Comparison of ENCODE assay signal across 26 cellular contexts in genomic region chr16:3963886-3964685, GRCh38.
A peak's percentile ranks its signal among the peaks of the same experiment; 100 is the strongest.
DNase-seq lines count a peak whose midpoint lies in the region; ATAC-seq and TF ChIP-seq lines count a peak whose summit lies in the region.
"Had no signal": no experiment of that assay in that cellular context is flagged by ENCODE, and none has a peak within 500 bp of the region (broad histone marks: within the 10 kb centered on the region; RNA-seq: fewer than 3 reads in every experiment).

No MANE protein-coding gene starts in this region.

- no peaks in the 10 kb centered on the region for H3K27me3 Mint-ChIP-seq in WTC11 (ENCODE audit: low read depth)
- H3K27me3 Mint-ChIP-seq in naive thymus-derived CD4-positive, alpha-beta T cell = peaks cover 0 to 4% (median 0%) of the 10 kb centered on the region in 5 donors
- H3K27me3 Mint-ChIP-seq: activated T-cell treated with anti-CD3 and anti-CD28 coated beads, Interleukin-2, amount 50 U/mL, for 24 hours had no signal

- TF ChIP-seq POLR2A in Peyer's patch (IDR thresholded peaks at IDR 0.05) = no peak

- POLR2A ChIA-PET in WTC11 (lab: Charles Lee) = no interaction called here
- POLR2A ChIA-PET in naive thymus-derived CD4-positive, alpha-beta T cell (lab: Charles Lee) = interaction anchor here (0.8 kb wide), 1 partner anchor 290 kb away, joined by 3 read pairs; no protein-coding TSS in a partner anchor

- H3K4me3 ChIP-seq in left ventricle myocardium inferior (no peak overlapping the region), Peyer's patch (no peak overlapping the region)
- H3K4me3 ChIP-seq in naive thymus-derived CD4-positive, alpha-beta T cell (ENCODE audit: low read length) = no peak overlapping the region
- H3K4me3 ChIP-seq: lung, mucosa of descending colon, thoracic aorta, uterus had no signal

- peak overlapping the region; percentile 17; the same call in 1 of the 2 replicates for H3K27ac Mint-ChIP-seq in WTC11
- peak overlapping the region in 7 of 9 donors; percentile 95 to 99 (median 95) for H3K27ac Mint-ChIP-seq in naive thymus-derived CD4-positive, alpha-beta T cell
- H3K27ac Mint-ChIP-seq: activated T-cell treated with anti-CD3 and anti-CD28 coated beads, Interleukin-2, amount 50 U/mL, for 24 hours; stimulated activated naive CD8-positive, alpha-beta T cell treated with anti-CD3 and anti-CD28 coated beads, Interleukin-15, Interleukin-2, amounts not matched to agents 100 ng/mL and 50 ng/mL, for 24 hours had no signal

- CTCF ChIA-PET in WTC11 (lab: Charles Lee) = interaction anchor here (1.0 to 1.8 kb wide), 3 partner anchors 12 to 290 kb away, joined by 3 to 14 read pairs (median 6); no protein-coding TSS in a partner anchor
- CTCF ChIA-PET in naive thymus-derived CD4-positive, alpha-beta T cell (lab: Charles Lee) = no interaction called here

- H3K27ac ChIP-seq in left ventricle myocardium inferior (replicated peaks) (peak overlapping the region; percentile 0), Peyer's patch (no peak overlapping the region)
- H3K27ac ChIP-seq in naive thymus-derived CD4-positive, alpha-beta T cell (ENCODE audit: low read depth, low read length) = no peak overlapping the region
- H3K27ac ChIP-seq: brain microvascular endothelial cell, KMS-11, thoracic aorta had no signal

- no peaks in the 10 kb centered on the region for H3K9me3 Mint-ChIP-seq in WTC11
- peaks cover 0 to 8% (median 0%) of the 10 kb centered on the region in 11 donors for H3K9me3 Mint-ChIP-seq in naive thymus-derived CD4-positive, alpha-beta T cell
- H3K9me3 Mint-ChIP-seq: activated T-cell treated with anti-CD3 and anti-CD28 coated beads, Interleukin-2, amount 50 U/mL, for 24 hours had no signal

- no peaks in the 10 kb centered on the region for H3K27me3 ChIP-seq in left ventricle myocardium inferior (ENCODE audit: low read depth)
- no peaks in the 10 kb centered on the region for H3K27me3 ChIP-seq in naive thymus-derived CD4-positive, alpha-beta T cell (ENCODE audit: control insufficient read depth in 2 of 2, insufficient read depth in 2 of 2, low read length in 2 of 2)
- no peaks in the 10 kb centered on the region for H3K27me3 ChIP-seq in Peyer's patch
- H3K27me3 ChIP-seq: brain microvascular endothelial cell, uterus had no signal

- peaks cover 16% of the 10 kb centered on the region for H3K9me3 ChIP-seq in left ventricle myocardium inferior (replicated peaks)
- no peaks in the 10 kb centered on the region for H3K9me3 ChIP-seq in naive thymus-derived CD4-positive, alpha-beta T cell (ENCODE audit: control insufficient read depth in 2 of 3, low read length in 3 of 3)
- H3K9me3 ChIP-seq in Peyer's patch = no peaks in the 10 kb centered on the region
- H3K9me3 ChIP-seq: mucosa of descending colon, thoracic aorta, uterus had no signal

- ATAC-seq in WTC11 = no peak
- no peak for ATAC-seq in naive thymus-derived CD4-positive, alpha-beta T cell
- ATAC-seq: mucosa of descending colon, SK-N-SH treated with all-trans-retinoic acid at 6 μM for 48 hours had no signal

- peaks cover 2% of the 10 kb centered on the region; the same call in 1 of the 2 replicates for H3K36me3 Mint-ChIP-seq in WTC11
- peaks cover 0 to 18% (median 11%) of the 10 kb centered on the region in 5 donors for H3K36me3 Mint-ChIP-seq in naive thymus-derived CD4-positive, alpha-beta T cell

- TF ChIP-seq CTCF in left ventricle myocardium inferior (IDR thresholded peaks at IDR 0.05; ENCODE audit: borderline replicate concordance) = no peak
- TF ChIP-seq CTCF in WTC11 (IDR thresholded peaks at IDR 0.05) = no peak
- TF ChIP-seq CTCF in Peyer's patch (IDR thresholded peaks at IDR 0.05) = no peak

- peaks cover 50% of the 10 kb centered on the region for H3K4me1 ChIP-seq in left ventricle myocardium inferior
- peaks cover 15 to 23% of the 10 kb centered on the region in 2 donors for H3K4me1 ChIP-seq in naive thymus-derived CD4-positive, alpha-beta T cell (ENCODE audit: control insufficient read depth in 2 of 2, insufficient read depth in 2 of 2, low read length in 2 of 2)
- H3K4me1 ChIP-seq in Peyer's patch = peaks cover 0 to 11% (median 0%) of the 10 kb centered on the region in 4 donors
- H3K4me1 ChIP-seq: uterus had no signal

- no peak overlapping the region for H3K4me3 Mint-ChIP-seq in WTC11
- H3K4me3 Mint-ChIP-seq in naive thymus-derived CD4-positive, alpha-beta T cell = peak overlapping the region in 3 of 10 donors; percentile 59 to 70 (median 66)
- H3K4me3 Mint-ChIP-seq: activated T-cell treated with anti-CD3 and anti-CD28 coated beads, Interleukin-2, amount 50 U/mL, for 24 hours; stimulated activated naive CD8-positive, alpha-beta T cell treated with anti-CD3 and anti-CD28 coated beads, Interleukin-15, Interleukin-2, amounts not matched to agents 100 ng/mL and 50 ng/mL, for 24 hours had no signal

- H3K4me1 Mint-ChIP-seq in WTC11 = peaks cover 14% of the 10 kb centered on the region
- peaks cover 9 to 34% (median 24%) of the 10 kb centered on the region in 7 donors for H3K4me1 Mint-ChIP-seq in naive thymus-derived CD4-positive, alpha-beta T cell

- intact Hi-C loops in left ventricle myocardium inferior (cut with micrococcal nuclease) = no loop called here
- intact Hi-C loops in cardiac septum (cut with DNase I) = no loop called here
- intact Hi-C loops in naive thymus-derived CD4-positive, alpha-beta T cell (cut with micrococcal nuclease) = loop anchor here in 1 of 2 donors (2.0 to 10.0 kb wide), 3 partner anchors 25 to 991 kb away; partner anchors contain the start of gene SEC14L5

- no peak for DNase-seq in left ventricle myocardium inferior
- DNase-seq in cardiac septum (ENCODE audit: low spot score) = no peak
- DNase-seq in WTC11 (ENCODE audit: low spot score) = no peak
- DNase-seq in naive thymus-derived CD4-positive, alpha-beta T cell = no peak
- no peak for DNase-seq in occipital lobe (lab: John Stamatoyannopoulos, UW)
- DNase-seq in NCI-H2171 treated with DMSO at 0.1 percent for 48 hours (lab: John Stamatoyannopoulos, UW) = no peak
- no peak for DNase-seq in cerebellum (ENCODE audit: low spot score)
- no peak for DNase-seq in Peyer's patch
- DNase-seq: brain microvascular endothelial cell, COR-L47, DMS79 treated with DMSO at 0.1 percent for 48 hours, GF-D8, HCEC 1CT, head of caudate nucleus, kidney glomerular epithelial cell, MM.1S, mucosa of descending colon, NCI-H2081, NCI-H446 treated with DMSO at 0.1 percent for 48 hours, uterus had no signal

- H3K36me3 ChIP-seq in left ventricle myocardium inferior (peaks cover 21% of the 10 kb centered on the region), Peyer's patch (peaks cover 0 to 14% (median 0%) of the 10 kb centered on the region in 3 donors)
- no peaks in the 10 kb centered on the region for H3K36me3 ChIP-seq in naive thymus-derived CD4-positive, alpha-beta T cell (ENCODE audit: control insufficient read depth in 2 of 3, insufficient read depth in 3 of 3, low read length in 3 of 3)
- H3K36me3 ChIP-seq: brain microvascular endothelial cell, uterus had no signal

TF ChIP-seq in WTC11, 78 proteins besides CTCF, POLR2A, EP300 and RAD21 (continues in another document):
- TF ChIP-seq ZNF512 (CRISPR knock-in tag; IDR thresholded peaks at IDR 0.05; ENCODE audit: borderline replicate concordance) (no peak), PRDM15 (CRISPR knock-in tag; IDR thresholded peaks at IDR 0.05) (no peak), ZNF317 (CRISPR knock-in tag; IDR thresholded peaks at IDR 0.05; ENCODE audit: borderline replicate concordance, low read depth) (no peak), TCF7 (CRISPR knock-in tag; IDR thresholded peaks at IDR 0.05; ENCODE audit: low read depth) (no peak), ZNF232 (CRISPR knock-in tag; IDR thresholded peaks at IDR 0.05) (no peak)
